1 cellular context compared by ENCODE assay signal in the genomic region with DNA sequence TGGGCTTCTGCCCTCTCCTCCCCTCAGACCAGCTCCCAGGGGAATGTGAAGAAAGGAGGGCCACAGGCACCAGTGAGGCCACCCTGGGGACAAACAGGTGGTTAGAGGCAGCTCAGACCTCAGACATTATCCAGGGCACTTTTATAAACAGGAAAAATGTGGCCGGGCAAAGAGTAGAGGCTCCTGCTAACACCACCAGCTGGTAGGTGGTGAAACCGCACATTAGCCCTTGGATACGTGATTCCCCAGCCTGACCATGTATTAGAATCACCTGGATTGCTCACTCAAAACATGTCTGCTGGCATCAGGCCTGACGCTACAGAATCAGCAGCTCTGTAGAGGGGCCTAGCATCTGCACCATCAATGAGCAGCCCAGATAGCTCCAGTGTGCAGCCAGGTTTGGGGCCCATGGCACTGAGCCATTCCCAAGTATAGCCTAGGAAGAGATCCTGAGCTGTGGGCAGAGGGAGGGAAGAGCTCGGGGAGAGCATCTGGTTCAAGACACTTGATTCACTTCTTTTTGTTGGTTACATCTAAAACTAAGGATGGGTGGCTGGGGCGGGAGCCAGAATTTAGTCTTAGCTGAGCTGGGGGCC.
TF ChIP-seq lines count a peak whose summit lies in the region.

No MANE protein-coding gene starts in this region.

TF ChIP-seq in GM23338, 12 proteins besides CTCF, POLR2A, EP300 and RAD21:
- TF ChIP-seq EZH2phosphoT487 (IDR thresholded peaks at IDR 0.05; ENCODE audit: unreplicated experiment) = no peak
- TF ChIP-seq, protein P1, sequence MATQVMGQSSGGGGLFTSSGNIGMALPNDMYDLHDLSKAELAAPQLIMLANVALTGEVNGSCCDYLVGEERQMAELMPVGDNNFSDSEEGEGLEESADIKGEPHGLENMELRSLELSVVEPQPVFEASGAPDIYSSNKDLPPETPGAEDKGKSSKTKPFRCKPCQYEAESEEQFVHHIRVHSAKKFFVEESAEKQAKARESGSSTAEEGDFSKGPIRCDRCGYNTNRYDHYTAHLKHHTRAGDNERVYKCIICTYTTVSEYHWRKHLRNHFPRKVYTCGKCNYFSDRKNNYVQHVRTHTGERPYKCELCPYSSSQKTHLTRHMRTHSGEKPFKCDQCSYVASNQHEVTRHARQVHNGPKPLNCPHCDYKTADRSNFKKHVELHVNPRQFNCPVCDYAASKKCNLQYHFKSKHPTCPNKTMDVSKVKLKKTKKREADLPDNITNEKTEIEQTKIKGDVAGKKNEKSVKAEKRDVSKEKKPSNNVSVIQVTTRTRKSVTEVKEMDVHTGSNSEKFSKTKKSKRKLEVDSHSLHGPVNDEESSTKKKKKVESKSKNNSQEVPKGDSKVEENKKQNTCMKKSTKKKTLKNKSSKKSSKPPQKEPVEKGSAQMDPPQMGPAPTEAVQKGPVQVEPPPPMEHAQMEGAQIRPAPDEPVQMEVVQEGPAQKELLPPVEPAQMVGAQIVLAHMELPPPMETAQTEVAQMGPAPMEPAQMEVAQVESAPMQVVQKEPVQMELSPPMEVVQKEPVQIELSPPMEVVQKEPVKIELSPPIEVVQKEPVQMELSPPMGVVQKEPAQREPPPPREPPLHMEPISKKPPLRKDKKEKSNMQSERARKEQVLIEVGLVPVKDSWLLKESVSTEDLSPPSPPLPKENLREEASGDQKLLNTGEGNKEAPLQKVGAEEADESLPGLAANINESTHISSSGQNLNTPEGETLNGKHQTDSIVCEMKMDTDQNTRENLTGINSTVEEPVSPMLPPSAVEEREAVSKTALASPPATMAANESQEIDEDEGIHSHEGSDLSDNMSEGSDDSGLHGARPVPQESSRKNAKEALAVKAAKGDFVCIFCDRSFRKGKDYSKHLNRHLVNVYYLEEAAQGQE (IDR thresholded peaks at IDR 0.05; ENCODE audit: unreplicated experiment) = no peak
- TF ChIP-seq ZNF331 (CRISPR knock-in tag; IDR thresholded peaks at IDR 0.05; ENCODE audit: low read depth) = no peak
- TF ChIP-seq ZNF114 (CRISPR knock-in tag; IDR thresholded peaks at IDR 0.05) = no peak
- no peak for TF ChIP-seq CREB1 (CRISPR knock-in tag; IDR thresholded peaks at IDR 0.05; ENCODE audit: low read depth)
- no peak for TF ChIP-seq NANOG (IDR thresholded peaks at IDR 0.05; ENCODE audit: borderline replicate concordance)
- TF ChIP-seq, protein P2, sequence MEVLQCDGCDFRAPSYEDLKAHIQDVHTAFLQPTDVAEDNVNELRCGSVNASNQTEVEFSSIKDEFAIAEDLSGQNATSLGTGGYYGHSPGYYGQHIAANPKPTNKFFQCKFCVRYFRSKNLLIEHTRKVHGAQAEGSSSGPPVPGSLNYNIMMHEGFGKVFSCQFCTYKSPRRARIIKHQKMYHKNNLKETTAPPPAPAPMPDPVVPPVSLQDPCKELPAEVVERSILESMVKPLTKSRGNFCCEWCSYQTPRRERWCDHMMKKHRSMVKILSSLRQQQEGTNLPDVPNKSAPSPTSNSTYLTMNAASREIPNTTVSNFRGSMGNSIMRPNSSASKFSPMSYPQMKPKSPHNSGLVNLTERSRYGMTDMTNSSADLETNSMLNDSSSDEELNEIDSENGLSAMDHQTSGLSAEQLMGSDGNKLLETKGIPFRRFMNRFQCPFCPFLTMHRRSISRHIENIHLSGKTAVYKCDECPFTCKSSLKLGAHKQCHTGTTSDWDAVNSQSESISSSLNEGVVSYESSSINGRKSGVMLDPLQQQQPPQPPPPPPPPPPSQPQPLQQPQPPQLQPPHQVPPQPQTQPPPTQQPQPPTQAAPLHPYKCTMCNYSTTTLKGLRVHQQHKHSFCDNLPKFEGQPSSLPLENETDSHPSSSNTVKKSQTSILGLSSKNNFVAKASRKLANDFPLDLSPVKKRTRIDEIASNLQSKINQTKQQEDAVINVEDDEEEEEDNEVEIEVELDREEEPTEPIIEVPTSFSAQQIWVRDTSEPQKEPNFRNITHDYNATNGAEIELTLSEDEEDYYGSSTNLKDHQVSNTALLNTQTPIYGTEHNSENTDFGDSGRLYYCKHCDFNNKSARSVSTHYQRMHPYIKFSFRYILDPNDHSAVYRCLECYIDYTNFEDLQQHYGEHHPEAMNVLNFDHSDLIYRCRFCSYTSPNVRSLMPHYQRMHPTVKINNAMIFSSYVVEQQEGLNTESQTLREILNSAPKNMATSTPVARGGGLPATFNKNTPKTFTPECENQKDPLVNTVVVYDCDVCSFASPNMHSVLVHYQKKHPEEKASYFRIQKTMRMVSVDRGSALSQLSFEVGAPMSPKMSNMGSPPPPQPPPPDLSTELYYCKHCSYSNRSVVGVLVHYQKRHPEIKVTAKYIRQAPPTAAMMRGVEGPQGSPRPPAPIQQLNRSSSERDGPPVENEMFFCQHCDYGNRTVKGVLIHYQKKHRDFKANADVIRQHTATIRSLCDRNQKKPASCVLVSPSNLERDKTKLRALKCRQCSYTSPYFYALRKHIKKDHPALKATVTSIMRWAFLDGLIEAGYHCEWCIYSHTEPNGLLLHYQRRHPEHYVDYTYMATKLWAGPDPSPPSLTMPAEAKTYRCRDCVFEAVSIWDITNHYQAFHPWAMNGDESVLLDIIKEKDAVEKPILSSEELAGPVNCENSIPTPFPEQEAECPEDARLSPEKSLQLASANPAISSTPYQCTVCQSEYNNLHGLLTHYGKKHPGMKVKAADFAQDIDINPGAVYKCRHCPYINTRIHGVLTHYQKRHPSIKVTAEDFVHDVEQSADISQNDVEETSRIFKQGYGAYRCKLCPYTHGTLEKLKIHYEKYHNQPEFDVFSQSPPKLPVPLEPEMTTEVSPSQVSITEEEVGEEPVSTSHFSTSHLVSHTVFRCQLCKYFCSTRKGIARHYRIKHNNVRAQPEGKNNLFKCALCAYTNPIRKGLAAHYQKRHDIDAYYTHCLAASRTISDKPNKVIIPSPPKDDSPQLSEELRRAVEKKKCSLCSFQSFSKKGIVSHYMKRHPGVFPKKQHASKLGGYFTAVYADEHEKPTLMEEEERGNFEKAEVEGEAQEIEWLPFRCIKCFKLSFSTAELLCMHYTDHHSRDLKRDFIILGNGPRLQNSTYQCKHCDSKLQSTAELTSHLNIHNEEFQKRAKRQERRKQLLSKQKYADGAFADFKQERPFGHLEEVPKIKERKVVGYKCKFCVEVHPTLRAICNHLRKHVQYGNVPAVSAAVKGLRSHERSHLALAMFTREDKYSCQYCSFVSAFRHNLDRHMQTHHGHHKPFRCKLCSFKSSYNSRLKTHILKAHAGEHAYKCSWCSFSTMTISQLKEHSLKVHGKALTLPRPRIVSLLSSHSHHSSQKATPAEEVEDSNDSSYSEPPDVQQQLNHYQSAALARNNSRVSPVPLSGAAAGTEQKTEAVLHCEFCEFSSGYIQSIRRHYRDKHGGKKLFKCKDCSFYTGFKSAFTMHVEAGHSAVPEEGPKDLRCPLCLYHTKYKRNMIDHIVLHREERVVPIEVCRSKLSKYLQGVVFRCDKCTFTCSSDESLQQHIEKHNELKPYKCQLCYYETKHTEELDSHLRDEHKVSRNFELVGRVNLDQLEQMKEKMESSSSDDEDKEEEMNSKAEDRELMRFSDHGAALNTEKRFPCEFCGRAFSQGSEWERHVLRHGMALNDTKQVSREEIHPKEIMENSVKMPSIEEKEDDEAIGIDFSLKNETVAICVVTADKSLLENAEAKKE (CRISPR knock-in tag; IDR thresholded peaks at IDR 0.05) = no peak
- no peak for TF ChIP-seq JUNB (IDR thresholded peaks at IDR 0.05; ENCODE audit: unreplicated experiment)
- TF ChIP-seq, protein P3, sequence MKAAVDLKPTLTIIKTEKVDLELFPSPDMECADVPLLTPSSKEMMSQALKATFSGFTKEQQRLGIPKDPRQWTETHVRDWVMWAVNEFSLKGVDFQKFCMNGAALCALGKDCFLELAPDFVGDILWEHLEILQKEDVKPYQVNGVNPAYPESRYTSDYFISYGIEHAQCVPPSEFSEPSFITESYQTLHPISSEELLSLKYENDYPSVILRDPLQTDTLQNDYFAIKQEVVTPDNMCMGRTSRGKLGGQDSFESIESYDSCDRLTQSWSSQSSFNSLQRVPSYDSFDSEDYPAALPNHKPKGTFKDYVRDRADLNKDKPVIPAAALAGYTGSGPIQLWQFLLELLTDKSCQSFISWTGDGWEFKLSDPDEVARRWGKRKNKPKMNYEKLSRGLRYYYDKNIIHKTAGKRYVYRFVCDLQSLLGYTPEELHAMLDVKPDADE (IDR thresholded peaks at IDR 0.05) = no peak
- TF ChIP-seq STAT1 (IDR thresholded peaks at IDR 0.05; ENCODE audit: unreplicated experiment) = no peak
- no peak for TF ChIP-seq EZH2 (IDR thresholded peaks at IDR 0.05; ENCODE audit: low read depth, unreplicated experiment)
- TF ChIP-seq POLR2AphosphoS5 (IDR thresholded peaks at IDR 0.05; ENCODE audit: low read depth) = no peak
TF ChIP-seq in GM23338: peak in this region for 0.
